ENCODE assay signal across 11 cellular contexts in the genomic region with DNA sequence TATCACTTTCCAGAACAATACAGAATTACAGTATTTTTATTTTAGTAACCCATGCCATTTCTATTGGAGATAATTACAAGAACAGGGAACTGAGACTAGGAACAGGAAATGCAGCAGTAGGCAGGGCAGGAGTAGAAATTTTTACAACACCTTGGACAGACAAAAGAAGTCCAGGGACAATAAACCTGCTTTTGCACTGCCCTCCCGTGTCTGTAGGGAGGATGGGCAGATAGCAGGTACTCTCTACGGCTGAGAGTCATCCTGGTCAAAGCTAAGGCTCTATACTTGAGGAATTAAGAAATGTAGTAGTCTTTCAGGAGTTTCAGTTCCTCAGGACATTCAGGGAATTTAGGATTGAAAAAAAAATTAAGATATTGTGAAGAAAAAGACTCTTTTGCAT.
DNase-seq lines count a peak whose midpoint lies in the region; ATAC-seq and TF ChIP-seq lines count a peak whose summit lies in the region.
"Had no signal": no experiment of that assay in that cellular context is flagged by ENCODE, and none has a peak within 500 bp of the region (broad histone marks: within the 10 kb centered on the region; RNA-seq: fewer than 3 reads in every experiment).

No MANE protein-coding gene starts in this region.

- H4K20me1 ChIP-seq in mammary epithelial cell (ENCODE audit: insufficient read depth, low read length) = no peaks in the 10 kb centered on the region

- no peak overlapping the region for H2AFZ ChIP-seq in mammary epithelial cell (ENCODE audit: low read depth, low read length)

- H3K27ac ChIP-seq in mammary epithelial cell (ENCODE audit: insufficient read depth, low read depth, low read length) = no peak overlapping the region
- H3K27ac ChIP-seq in mesendoderm (ENCODE audit: low read depth, low read length) = no peak overlapping the region

- H3K4me3 ChIP-seq in mammary epithelial cell (replicated peaks in 1 of 3; ENCODE audit: insufficient read depth in 1 of 3, low read depth in 2 of 3, low read length in 3 of 3) (no peak overlapping the region), mesendoderm (ENCODE audit: low read length) (no peak overlapping the region)

- H2AK5ac ChIP-seq in mesendoderm (ENCODE audit: low read length) = no peak overlapping the region

- dilution Hi-C loops in mammary epithelial cell (cut with HindIII; ENCODE audit: low sequenced_read_pairs) = no loop called here

- no peaks in the 10 kb centered on the region for H3K79me2 ChIP-seq in mammary epithelial cell (ENCODE audit: insufficient read depth, low read length)
- H3K79me2 ChIP-seq in mesendoderm (ENCODE audit: control insufficient read depth, insufficient read depth, low read length) = no peaks in the 10 kb centered on the region

- no peak overlapping the region for H4K5ac ChIP-seq in mesendoderm (ENCODE audit: low read length)

- no peak overlapping the region for H3K23ac ChIP-seq in mesendoderm (ENCODE audit: low read length)

- H3K9ac ChIP-seq in mammary epithelial cell (ENCODE audit: insufficient read depth, low read length) (no peak overlapping the region), mesendoderm (ENCODE audit: low read length) (no peak overlapping the region)

- 46% methylated on average over 2 of the region's 2 CpGs for WGBS in mammary epithelial cell (ENCODE audit: low coverage, missing lambda C conversion rate)
- no CpG with 5 or more reads among the region's 2 CpGs for WGBS in mesendoderm (ENCODE audit: extremely low coverage, insufficient coverage, low lambda C conversion rate)

- intact Hi-C loops in mammary epithelial cell (cut with micrococcal nuclease) = loop anchor here (1.0 kb wide), 1 partner anchor 277 kb away; no protein-coding TSS in a partner anchor

- peak; percentile 67 for DNase-seq in HT-29 (ENCODE audit: low spot score)
- DNase-seq in NCI-H69 (lab: John Stamatoyannopoulos, UW) = peak; percentile 86
- peak; percentile 16 for DNase-seq in mammary epithelial cell
- DNase-seq in mesendoderm = peak; percentile 69
- DNase-seq in DMS114 treated with DMSO at 0.1 percent for 48 hours (lab: John Stamatoyannopoulos, UW; ENCODE audit: unreplicated experiment) = no peak
- no peak for DNase-seq in activated CD4-positive, alpha-beta T cell treated with anti-CD3 and anti-CD28 coated beads for 1 hour
- DNase-seq: activated CD4-positive, alpha-beta T cell treated with anti-CD3 and anti-CD28 coated beads, Interleukin-2, amount 50 U/mL, for 1 hour; left ventricle myocardium superior; NCI-H2081 treated with DMSO at 0.1 percent for 48 hours had no signal

- peak in 1 of 2 donors; percentile 48 for TF ChIP-seq CTCF in mammary epithelial cell (conservative IDR thresholded peaks at IDR 0.05 in 1 of 2, IDR thresholded peaks at IDR 0.05 in 1 of 2; ENCODE audit: extremely low read depth in 1 of 2, insufficient read depth in 1 of 2, low read depth in 1 of 2, low read length in 2 of 2)

- no peak overlapping the region for H2BK120ac ChIP-seq in mesendoderm (ENCODE audit: low read depth, low read length)

- no peak overlapping the region for H3K4ac ChIP-seq in mesendoderm (ENCODE audit: low read depth, low read length)

- CTCF ChIA-PET in mammary epithelial cell (lab: Charles Lee; ENCODE audit: low non-redundant PET) = no interaction called here

- H3K36me3 ChIP-seq in mammary epithelial cell (ENCODE audit: insufficient read depth, low read length) = no peaks in the 10 kb centered on the region
- H3K36me3 ChIP-seq in mesendoderm (ENCODE audit: control insufficient read depth, insufficient read depth, low read length) = no peaks in the 10 kb centered on the region

- ATAC-seq in GM21515 (IDR thresholded peaks at IDR 0.05; ENCODE audit: unreplicated experiment) = no peak
- no peak for ATAC-seq in GM18907 (IDR thresholded peaks at IDR 0.05; ENCODE audit: unreplicated experiment)
- ATAC-seq: left ventricle myocardium superior had no signal

- H2BK15ac ChIP-seq in mesendoderm (replicated peaks; ENCODE audit: low read depth) = no peak overlapping the region

- no TSS peak for BruUV-seq in mammary epithelial cell (replicated peaks; lab: Mats Ljungman, UMichigan)

- peaks cover 2% of the 10 kb centered on the region for H3K27me3 ChIP-seq in mammary epithelial cell (ENCODE audit: insufficient read depth, low read length)
- no peaks in the 10 kb centered on the region for H3K27me3 ChIP-seq in mesendoderm (ENCODE audit: insufficient read depth, low read length, poor library complexity)

- no peak overlapping the region for H4K8ac ChIP-seq in mesendoderm (ENCODE audit: low read depth, low read length)

- H3K18ac ChIP-seq in mesendoderm (ENCODE audit: low read length) = no peak overlapping the region

- H3K4me1 ChIP-seq in mammary epithelial cell (ENCODE audit: insufficient read depth, low read length) (no peaks in the 10 kb centered on the region), mesendoderm (ENCODE audit: control insufficient read depth, low read depth, low read length) (no peaks in the 10 kb centered on the region)

- in situ Hi-C loops in mammary epithelial cell (cut with MboI; ENCODE audit: low sequenced_read_pairs in 2 of 2) = loop anchor here in 1 of 2 donors (10.0 kb wide), 1 partner anchor 270 kb away; no protein-coding TSS in a partner anchor

- H3K56ac ChIP-seq in mesendoderm (ENCODE audit: low read length) = no peak overlapping the region

- H3K4me2 ChIP-seq in mammary epithelial cell (ENCODE audit: insufficient read depth, low read depth, low read length) = no peak overlapping the region
- H3K4me2 ChIP-seq in mesendoderm (ENCODE audit: low read length) = no peak overlapping the region

- H3K9me3 ChIP-seq in mammary epithelial cell (replicated peaks; ENCODE audit: insufficient read depth, low read length) = no peaks in the 10 kb centered on the region

- no peaks in the 10 kb centered on the region for H3K79me1 ChIP-seq in mesendoderm (ENCODE audit: low read length)

- H2BK5ac ChIP-seq in mesendoderm (ENCODE audit: low read length) = no peak overlapping the region

Comparison
In these comparisons a context has a peak if more than half of its experiments do, and no peak if none do; other contexts are left out.
1. DNase-seq: peak in HT-29 (single experiment), NCI-H69 (single experiment), mammary epithelial cell (single experiment) and mesendoderm (single experiment); none in DMS114 treated with DMSO at 0.1 percent for 48 hours (single experiment) and activated CD4-positive, alpha-beta T cell treated with anti-CD3 and anti-CD28 coated beads for 1 hour (single experiment).